Comparison of ENCODE assay signal across 15 cellular contexts in genomic region chr10:17181751-17182150, GRCh38. TPM values are rescaled to one million over a fixed set of nuclear protein-coding genes. Genes with fewer than 3 reads are reported as not detected.
A peak's percentile ranks its signal among the peaks of the same experiment; 100 is the strongest.
DNase-seq lines count a peak whose midpoint lies in the region.
"Had no signal": no experiment of that assay in that cellular context is flagged by ENCODE, and none has a peak within 500 bp of the region (broad histone marks: within the 10 kb centered on the region; RNA-seq: fewer than 3 reads in every experiment).

No MANE protein-coding gene starts in this region.

- DNase-seq in EL (peak; percentile 14), LHCN-M2 (ENCODE audit: low read depth) (peak; percentile 11), astrocyte of the hippocampus (ENCODE audit: low read depth, low spot score) (peak; percentile 17), mucosa of gallbladder (ENCODE audit: low spot score) (peak; percentile 25), iPS-NIHi11 (ENCODE audit: low spot score) (no peak), cardiac septum (ENCODE audit: low spot score) (no peak)
- no peak for DNase-seq in activated T-cell treated with anti-CD3 and anti-CD28 coated beads, Interleukin-2, amount 50 U/mL, for 24 hours
- DNase-seq: activated CD8-positive, alpha-beta memory T cell treated with anti-CD3 and anti-CD28 coated beads for 24 hours; aorta; GF-D8; heart right ventricle; naive thymus-derived CD4-positive, alpha-beta T cell; NCI-H2107; stomach had no signal

- no peaks in the 10 kb centered on the region for H3K9me3 Mint-ChIP-seq in activated T-cell treated with anti-CD3 and anti-CD28 coated beads, Interleukin-2, amount 50 U/mL, for 24 hours
- H3K9me3 Mint-ChIP-seq: dendritic cell treated with granulocyte-macrophage colony-stimulating factor and Interleukin-4, amounts not matched to agents 40 ng/mL and 50 ng/mL, for 4 days; naive thymus-derived CD4-positive, alpha-beta T cell had no signal

- no peak overlapping the region for H3K27ac Mint-ChIP-seq in activated T-cell treated with anti-CD3 and anti-CD28 coated beads, Interleukin-2, amount 50 U/mL, for 24 hours
- H3K27ac Mint-ChIP-seq: dendritic cell treated with granulocyte-macrophage colony-stimulating factor and Interleukin-4, amounts not matched to agents 40 ng/mL and 50 ng/mL, for 4 days had no signal

- no peaks in the 10 kb centered on the region for H3K36me3 Mint-ChIP-seq in activated T-cell treated with anti-CD3 and anti-CD28 coated beads, Interleukin-2, amount 50 U/mL, for 24 hours (ENCODE audit: low read depth)

- no peak overlapping the region for H3K4me3 Mint-ChIP-seq in activated T-cell treated with anti-CD3 and anti-CD28 coated beads, Interleukin-2, amount 50 U/mL, for 24 hours
- H3K4me3 Mint-ChIP-seq: dendritic cell treated with granulocyte-macrophage colony-stimulating factor and Interleukin-4, amounts not matched to agents 40 ng/mL and 50 ng/mL, for 4 days; naive thymus-derived CD4-positive, alpha-beta T cell had no signal

- peaks cover 10% of the 10 kb centered on the region for H3K4me1 Mint-ChIP-seq in activated T-cell treated with anti-CD3 and anti-CD28 coated beads, Interleukin-2, amount 50 U/mL, for 24 hours (ENCODE audit: low read depth)

- no peaks in the 10 kb centered on the region for H3K27me3 Mint-ChIP-seq in activated T-cell treated with anti-CD3 and anti-CD28 coated beads, Interleukin-2, amount 50 U/mL, for 24 hours
- H3K27me3 Mint-ChIP-seq: dendritic cell treated with granulocyte-macrophage colony-stimulating factor and Interleukin-4, amounts not matched to agents 40 ng/mL and 50 ng/mL, for 4 days had no signal

- intact Hi-C loops in cardiac septum (cut with DNase I): no loop called here

RNA-seq across cellular contexts. Expression of gene TRDMT1, which starts 19.7 kb away (rescaled TPM):
- total RNA-seq in LHCN-M2 (2014; rRNA removed): 5.9 and 6.0 TPM in 2 replicates
- polyA plus RNA-seq in LHCN-M2 (2012): 2.3 TPM
- total RNA-seq in mucosa of gallbladder: 6.0 TPM
- total RNA-seq in cardiac septum: 4.2 TPM

RNA-seq across cellular contexts. Expression of gene VIM, which starts 46.3 kb away (rescaled TPM):
- total RNA-seq in LHCN-M2 (2014; rRNA removed) (9,336 and 11,900 TPM in 2 replicates), mucosa of gallbladder (477 TPM), cardiac septum (368 TPM)
- polyA plus RNA-seq in LHCN-M2 (2012): 5,344 TPM

RNA-seq across cellular contexts. Expression of gene CUBN, which starts 52.1 kb away (rescaled TPM):
- 0.32 and 0.69 TPM in 2 replicates for total RNA-seq in LHCN-M2 (2014; rRNA removed)
- polyA plus RNA-seq in LHCN-M2 (2012): 0.06 TPM
- total RNA-seq in mucosa of gallbladder: 0.92 TPM
- total RNA-seq in cardiac septum: 0.54 TPM

Comparison
In these comparisons a context has a peak if more than half of its experiments do, and no peak if none do; other contexts are left out.
1. DNase-seq: peak in EL (single experiment), LHCN-M2 (single experiment), astrocyte of the hippocampus (single experiment) and mucosa of gallbladder (single experiment); none in iPS-NIHi11 (single experiment), activated T-cell treated with anti-CD3 and anti-CD28 coated beads, Interleukin-2, amount 50 U/mL, for 24 hours (single experiment) and cardiac septum (single experiment).
2. RNA of gene VIM, which starts 46.3 kb away (total RNA-seq): 9,336 to 11,900 TPM in LHCN-M2; 477 TPM in mucosa of gallbladder (single experiment) and 368 TPM in cardiac septum (single experiment); every median in the first group is over 10 times any median in the second.